8 cellular contexts compared by ENCODE assay signal in the genomic region with DNA sequence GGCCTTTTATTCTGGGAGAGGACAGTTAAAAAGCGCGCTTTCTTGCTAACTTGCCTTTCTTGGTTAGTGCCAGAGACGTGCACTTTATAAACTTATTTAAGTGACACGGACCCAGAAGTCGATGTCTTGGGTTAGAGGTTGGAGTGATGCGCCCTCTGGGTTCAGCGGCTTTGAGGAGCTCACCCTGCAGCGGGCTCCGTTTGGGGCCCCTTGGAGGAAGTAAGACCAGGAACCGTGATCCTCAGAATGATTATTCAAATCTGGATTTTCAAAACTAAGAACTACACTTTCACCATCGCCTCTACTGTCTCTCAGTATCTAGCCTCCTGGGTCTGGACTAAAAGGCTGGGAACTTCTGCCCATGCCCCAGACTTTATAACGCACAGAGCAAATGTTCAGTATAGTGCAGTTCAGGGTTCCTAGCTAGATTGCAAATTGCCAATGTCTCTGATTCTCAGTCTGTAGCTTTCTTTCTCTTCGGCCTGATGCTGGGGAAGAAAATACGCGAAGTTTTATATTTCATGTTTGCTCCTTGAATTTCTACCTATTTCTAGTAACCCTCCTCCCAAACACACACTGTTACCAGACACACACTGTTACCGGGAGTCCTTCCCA. TPM values are rescaled to one million over a fixed set of nuclear protein-coding genes. Genes with fewer than 3 reads are reported as not detected.
DNase-seq lines count a peak whose midpoint lies in the region; ATAC-seq, FAIRE-seq and TF ChIP-seq lines count a peak whose summit lies in the region.

No MANE protein-coding gene starts in this region.

- intact Hi-C loops in activated CD4-positive, alpha-beta memory T cell treated with anti-CD3 and anti-CD28 coated beads for 36 hours (cut with micrococcal nuclease) = loop anchor here (2.0 kb wide), 1 partner anchor 47 kb away; no protein-coding TSS in a partner anchor
- intact Hi-C loops in right cardiac atrium (cut with DNase I) = loop anchor here in 2 of 4 donors (5.0 kb wide), 2 partner anchors 37 to 42 kb away; no protein-coding TSS in a partner anchor

- FAIRE-seq in H54 (lab: Jason Lieb, UNC) = no peak

- peak overlapping the region; percentile 57 for H3K4me3 Mint-ChIP-seq in activated CD4-positive, alpha-beta memory T cell treated with anti-CD3 and anti-CD28 coated beads for 36 hours
- peak overlapping the region; percentile 78 to 84 for H3K4me3 Mint-ChIP-seq in stimulated activated naive CD8-positive, alpha-beta T cell treated with anti-CD3 and anti-CD28 coated beads, Interleukin-15, amount 100 ng/mL, for 72 hours

- POLR2A ChIA-PET in activated CD4-positive, alpha-beta memory T cell treated with anti-CD3 and anti-CD28 coated beads for 36 hours (lab: Charles Lee) = no interaction called here
- POLR2A ChIA-PET in SK-N-SH (lab: Yijun Ruan, JAX) = no interaction called here

- no peaks in the 10 kb centered on the region for H3K36me3 Mint-ChIP-seq in activated CD4-positive, alpha-beta memory T cell treated with anti-CD3 and anti-CD28 coated beads for 36 hours

- H4K20me1 ChIP-seq in SK-N-SH (ENCODE audit: insufficient read depth) = no peaks in the 10 kb centered on the region

- TF ChIP-seq EP300 in SK-N-SH (IDR thresholded peaks at IDR 0.05; ENCODE audit: borderline replicate concordance in 1 of 2, low read depth in 1 of 2, low read length in 1 of 2) = no peak

- in situ Hi-C loops in GM13977 (cut with MboI; ENCODE audit: low pct_unique_long_range_greater_than_20kb, low sequenced_read_pairs, unreplicated experiment) = no loop called here

- peak; percentile 48 for ATAC-seq in HG02678 (IDR thresholded peaks at IDR 0.05; ENCODE audit: unreplicated experiment)
- no peak for ATAC-seq in right cardiac atrium
- peak; percentile 80 for ATAC-seq in stimulated activated naive CD8-positive, alpha-beta T cell treated with anti-CD3 and anti-CD28 coated beads, Interleukin-15, amount 100 ng/mL, for 72 hours

- no peaks in the 10 kb centered on the region for H3K9me3 Mint-ChIP-seq in activated CD4-positive, alpha-beta memory T cell treated with anti-CD3 and anti-CD28 coated beads for 36 hours
- no peaks in the 10 kb centered on the region for H3K9me3 Mint-ChIP-seq in stimulated activated naive CD8-positive, alpha-beta T cell treated with anti-CD3 and anti-CD28 coated beads, Interleukin-15, amount 100 ng/mL, for 72 hours

- no peak for TF ChIP-seq CTCF in GM13977 (IDR thresholded peaks at IDR 0.05; ENCODE audit: extremely low read depth, insufficient read depth, missing control alignments)
- TF ChIP-seq CTCF in SK-N-SH (IDR thresholded peaks at IDR 0.05) = no peak

- peaks cover 11% of the 10 kb centered on the region for H3K4me1 Mint-ChIP-seq in activated CD4-positive, alpha-beta memory T cell treated with anti-CD3 and anti-CD28 coated beads for 36 hours (ENCODE audit: low read depth)
- H3K4me1 Mint-ChIP-seq in stimulated activated naive CD8-positive, alpha-beta T cell treated with anti-CD3 and anti-CD28 coated beads, Interleukin-15, amount 100 ng/mL, for 72 hours = peaks cover 36% of the 10 kb centered on the region

- H3K4me3 ChIP-seq in right cardiac atrium (ENCODE audit: low read length) (peak overlapping the region; percentile 50), SK-N-SH (ENCODE audit: low read depth in 2 of 2, low read length in 1 of 2) (no peak overlapping the region)

- TF ChIP-seq POLR2A in H54 (IDR thresholded peaks at IDR 0.05; ENCODE audit: low read depth, low read length) = no peak

- DNase-seq in GM13977 (ENCODE audit: low spot score) (peak; percentile 63), right cardiac atrium (peak in 1 of 3 donors; percentile 64), SK-N-DZ (ENCODE audit: low spot score) (no peak), SK-N-SH (no peak), H54 (ENCODE audit: insufficient read length, low spot score) (no peak)
- peak; percentile 64 for DNase-seq in activated CD4-positive, alpha-beta memory T cell treated with anti-CD3 and anti-CD28 coated beads for 36 hours
- DNase-seq in stimulated activated naive CD8-positive, alpha-beta T cell treated with anti-CD3 and anti-CD28 coated beads, Interleukin-15, amount 100 ng/mL, for 72 hours = peak in 1 of 2 donors; percentile 43

- no peaks in the 10 kb centered on the region for H3K36me3 ChIP-seq in SK-N-SH (replicated peaks in 1 of 2; ENCODE audit: control insufficient read depth in 1 of 2, insufficient read depth in 2 of 2, low read length in 1 of 2)

- H3K27me3 Mint-ChIP-seq in activated CD4-positive, alpha-beta memory T cell treated with anti-CD3 and anti-CD28 coated beads for 36 hours = peaks cover 20% of the 10 kb centered on the region
- H3K27me3 Mint-ChIP-seq in stimulated activated naive CD8-positive, alpha-beta T cell treated with anti-CD3 and anti-CD28 coated beads, Interleukin-15, amount 100 ng/mL, for 72 hours = no peaks in the 10 kb centered on the region

- no peak overlapping the region for H3K27ac Mint-ChIP-seq in activated CD4-positive, alpha-beta memory T cell treated with anti-CD3 and anti-CD28 coated beads for 36 hours
- peak overlapping the region; percentile 75 to 95 for H3K27ac Mint-ChIP-seq in stimulated activated naive CD8-positive, alpha-beta T cell treated with anti-CD3 and anti-CD28 coated beads, Interleukin-15, amount 100 ng/mL, for 72 hours

- H2AFZ ChIP-seq in SK-N-SH (ENCODE audit: low read depth) = no peak overlapping the region

- H3K27me3 ChIP-seq in right cardiac atrium (ENCODE audit: control insufficient read depth, insufficient read depth) (no peaks in the 10 kb centered on the region), SK-N-SH (ENCODE audit: insufficient read depth) (no peaks in the 10 kb centered on the region)

- TF ChIP-seq RAD21 in SK-N-SH (IDR thresholded peaks at IDR 0.05; ENCODE audit: low read length) = no peak

- 46% methylated on average over 16 of the region's 16 CpGs for WGBS in right cardiac atrium
- 90% methylated on average over 16 of the region's 16 CpGs for WGBS in SK-N-SH (ENCODE audit: low lambda C conversion rate)

- H3K9me3 ChIP-seq in right cardiac atrium (ENCODE audit: control insufficient read depth, low read length) = no peaks in the 10 kb centered on the region
- H3K9me3 ChIP-seq in SK-N-SH = no peaks in the 10 kb centered on the region

- H3K9ac ChIP-seq in SK-N-SH = no peak overlapping the region

- H3K79me2 ChIP-seq in SK-N-SH (ENCODE audit: insufficient read depth) = no peaks in the 10 kb centered on the region

- H3K4me1 ChIP-seq in right cardiac atrium (ENCODE audit: control insufficient read depth, insufficient read depth, low read length) (no peaks in the 10 kb centered on the region), SK-N-SH (ENCODE audit: control insufficient read depth in 1 of 2, insufficient read depth in 2 of 2, low read depth in 1 of 2, low read length in 1 of 2) (no peaks in the 10 kb centered on the region)

- H3K9me2 ChIP-seq in SK-N-SH = no peaks in the 10 kb centered on the region

- H3K27ac ChIP-seq in right cardiac atrium (ENCODE audit: low read length) = no peak overlapping the region
- H3K27ac ChIP-seq in SK-N-SH (ENCODE audit: low read depth in 2 of 2, low read length in 1 of 2) = no peak overlapping the region

- no peaks in the 10 kb centered on the region for H3F3A ChIP-seq in SK-N-SH (replicated peaks; ENCODE audit: insufficient read depth)

- CTCF ChIA-PET in activated CD4-positive, alpha-beta memory T cell treated with anti-CD3 and anti-CD28 coated beads for 36 hours (lab: Charles Lee) = interaction anchor here (1.2 to 3.5 kb wide), 2 partner anchors 30 to 41 kb away, joined by 3 to 13 read pairs; no protein-coding TSS in a partner anchor
- CTCF ChIA-PET in SK-N-SH (lab: Yijun Ruan, JAX) = interaction anchor here (0.8 to 15.6 kb wide), 4 partner anchors 39 to 128 kb away, joined by 3 to 385 read pairs (median 9); no protein-coding TSS in a partner anchor

- H3K4me2 ChIP-seq in SK-N-SH = no peak overlapping the region

TF ChIP-seq in SK-N-SH, 30 proteins besides CTCF, POLR2A, EP300 and RAD21 (continues in another document):
- TF ChIP-seq YY1 (IDR thresholded peaks at IDR 0.05; ENCODE audit: low read depth) = no peak
- no peak for TF ChIP-seq ELF1 (IDR thresholded peaks at IDR 0.05)
- TF ChIP-seq TEAD4 (IDR thresholded peaks at IDR 0.05; ENCODE audit: borderline replicate concordance, insufficient read depth) = no peak
- TF ChIP-seq, protein P1, sequence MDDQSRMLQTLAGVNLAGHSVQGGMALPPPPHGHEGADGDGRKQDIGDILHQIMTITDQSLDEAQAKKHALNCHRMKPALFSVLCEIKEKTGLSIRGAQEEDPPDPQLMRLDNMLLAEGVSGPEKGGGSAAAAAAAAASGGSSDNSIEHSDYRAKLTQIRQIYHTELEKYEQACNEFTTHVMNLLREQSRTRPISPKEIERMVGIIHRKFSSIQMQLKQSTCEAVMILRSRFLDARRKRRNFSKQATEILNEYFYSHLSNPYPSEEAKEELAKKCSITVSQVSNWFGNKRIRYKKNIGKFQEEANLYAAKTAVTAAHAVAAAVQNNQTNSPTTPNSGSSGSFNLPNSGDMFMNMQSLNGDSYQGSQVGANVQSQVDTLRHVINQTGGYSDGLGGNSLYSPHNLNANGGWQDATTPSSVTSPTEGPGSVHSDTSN (IDR thresholded peaks at IDR 0.05) = no peak

RNA-seq across cellular contexts. Expression of a gene that starts 18.6 kb away (rescaled TPM):
- total RNA-seq in activated CD4-positive, alpha-beta memory T cell treated with anti-CD3 and anti-CD28 coated beads for 36 hours = under 1 TPM; 0.12 to 0.21 TPM
- 10 to 100 TPM in 2 of 4 donors, 1 to 10 TPM in 2; 8.3 to 12.6 (median 9.6) TPM for total RNA-seq in right cardiac atrium
- 4.9 TPM for polyA plus RNA-seq in right cardiac atrium
- polyA plus RNA-seq in SK-N-DZ (2014; cell fraction: cytosol; rRNA removed) = 26.7 and 28.1 TPM in 2 replicates
- polyA plus RNA-seq in SK-N-DZ (2014; cell fraction: nucleus; rRNA removed) = 57.3 and 65.9 TPM in 2 replicates
- 34.5 and 37.0 TPM in 2 replicates for polyA plus RNA-seq in SK-N-SH (2012; rRNA removed)
- 13.5 and 23.1 TPM in 2 replicates for polyA plus RNA-seq in SK-N-SH (2012; cell fraction: cytosol; rRNA removed)
- polyA plus RNA-seq in SK-N-SH (2012; cell fraction: nucleus; rRNA removed) = 75.6 and 79.8 TPM in 2 replicates

RNA-seq across cellular contexts. Expression of a gene that starts 25.3 kb away (rescaled TPM):
- total RNA-seq in activated CD4-positive, alpha-beta memory T cell treated with anti-CD3 and anti-CD28 coated beads for 36 hours = 1 to 10 TPM; 3.3 to 4.1 TPM
- 10 to 100 TPM; 12.8 to 17.8 (median 13.2) TPM for total RNA-seq in right cardiac atrium
- polyA plus RNA-seq in right cardiac atrium = 7.4 TPM
- 19.2 and 19.5 TPM in 2 replicates for polyA plus RNA-seq in SK-N-DZ (2014; cell fraction: cytosol; rRNA removed)
- 9.0 and 10.4 TPM in 2 replicates for polyA plus RNA-seq in SK-N-DZ (2014; cell fraction: nucleus; rRNA removed)
- polyA plus RNA-seq in SK-N-SH (2012; rRNA removed) = 6.9 and 7.2 TPM in 2 replicates
- polyA plus RNA-seq in SK-N-SH (2012; cell fraction: cytosol; rRNA removed) = 4.4 and 6.6 TPM in 2 replicates
- 5.0 and 5.2 TPM in 2 replicates for polyA plus RNA-seq in SK-N-SH (2012; cell fraction: nucleus; rRNA removed)

RNA-seq across cellular contexts. Expression of a gene that starts 55.0 kb away (rescaled TPM):
- 10 to 100 TPM; 16.4 to 17.1 TPM for total RNA-seq in activated CD4-positive, alpha-beta memory T cell treated with anti-CD3 and anti-CD28 coated beads for 36 hours
- 1 to 10 TPM; 6.4 to 8.8 (median 7.9) TPM for total RNA-seq in right cardiac atrium
- polyA plus RNA-seq in right cardiac atrium (1.8 TPM), SK-N-SH (2012; rRNA removed) (20.4 and 29.9 TPM in 2 replicates)
- 11.1 TPM in 2 replicates for polyA plus RNA-seq in SK-N-DZ (2014; cell fraction: cytosol; rRNA removed)
- 16.0 and 25.0 TPM in 2 replicates for polyA plus RNA-seq in SK-N-DZ (2014; cell fraction: nucleus; rRNA removed)
- polyA plus RNA-seq in SK-N-SH (2012; cell fraction: cytosol; rRNA removed) = 24.3 and 25.2 TPM in 2 replicates
- 33.9 and 44.9 TPM in 2 replicates for polyA plus RNA-seq in SK-N-SH (2012; cell fraction: nucleus; rRNA removed)

Comparison
In these comparisons a context has a peak if more than half of its experiments do, and no peak if none do; other contexts are left out.
1. DNase-seq: peak in GM13977 (single experiment) and activated CD4-positive, alpha-beta memory T cell treated with anti-CD3 and anti-CD28 coated beads for 36 hours (single experiment); none in SK-N-DZ (single experiment), SK-N-SH (single experiment) and H54 (single experiment).
2. ATAC-seq: peak in HG02678 (single experiment) and stimulated activated naive CD8-positive, alpha-beta T cell treated with anti-CD3 and anti-CD28 coated beads, Interleukin-15, amount 100 ng/mL, for 72 hours (single experiment); none in right cardiac atrium (0 of 2).
3. RNA of a gene that starts 18.6 kb away (total RNA-seq): 8.3 to 12.6 TPM in right cardiac atrium; 0.12 to 0.21 TPM in activated CD4-positive, alpha-beta memory T cell treated with anti-CD3 and anti-CD28 coated beads for 36 hours; every median in the first group is over 4 times any median in the second.